ENCODE assay signal across 9 cellular contexts in genomic region chr9:130995399-130995941, GRCh38. TPM values are rescaled to one million over a fixed set of nuclear protein-coding genes. Genes with fewer than 3 reads are reported as not detected.
DNase-seq lines count a peak whose midpoint lies in the region; ATAC-seq, FAIRE-seq and TF ChIP-seq lines count a peak whose summit lies in the region.
"Had no signal": no experiment of that assay in that cellular context is flagged by ENCODE, and none has a peak within 500 bp of the region (broad histone marks: within the 10 kb centered on the region; RNA-seq: fewer than 3 reads in every experiment).

No MANE protein-coding gene starts in this region.

- peaks cover 37% of the 10 kb centered on the region for H3K27me3 Mint-ChIP-seq in astrocyte (ENCODE audit: low read depth, unreplicated experiment)

- TF ChIP-seq EP300 in HepG2 (IDR thresholded peaks at IDR 0.05; ENCODE audit: low read depth in 2 of 2, low read length in 2 of 2): no peak
- TF ChIP-seq EP300 in HepG2 (CRISPR knock-in tag; IDR thresholded peaks at IDR 0.05; ENCODE audit: borderline replicate concordance): no peak
- no peak for TF ChIP-seq EP300 in stomach (IDR thresholded peaks at IDR 0.05)

- no peak overlapping the region for H3K4me3 ChIP-seq in astrocyte (ENCODE audit: insufficient read depth, low read depth, low read length)
- no peak overlapping the region for H3K4me3 ChIP-seq in HepG2 (replicated peaks in 1 of 3; ENCODE audit: insufficient read depth in 1 of 3, low read depth in 2 of 3, low read length in 3 of 3)
- H3K4me3 ChIP-seq in stomach: no peak overlapping the region

- no peaks in the 10 kb centered on the region for H3K79me2 ChIP-seq in astrocyte (ENCODE audit: insufficient read depth, low read length)
- H3K79me2 ChIP-seq in HepG2 (ENCODE audit: insufficient read depth, low read length): no peaks in the 10 kb centered on the region

- H3K4me1 Mint-ChIP-seq in astrocyte (ENCODE audit: low read depth, unreplicated experiment): peaks cover 15% of the 10 kb centered on the region

- H3K27ac ChIP-seq in astrocyte (ENCODE audit: low read depth, low read length) (no peak overlapping the region), HepG2 (ENCODE audit: extremely low read length, insufficient read depth, low read length) (no peak overlapping the region), stomach (no peak overlapping the region)

- BruUV-seq in HepG2 (replicated peaks; lab: Mats Ljungman, UMichigan): no TSS peak

- H2AFZ ChIP-seq in astrocyte (ENCODE audit: low read depth, low read length) (peak overlapping the region; percentile 53), HepG2 (ENCODE audit: low read length) (no peak overlapping the region)

- 8% methylated on average over 9 of the region's 10 CpGs for WGBS in HepG2 (ENCODE audit: low lambda C conversion rate)
- WGBS in stomach, 5 donors: 22 to 45% (median 27%) methylated on average over 6 to 10 of the region's 10 CpGs

- no peak for TF ChIP-seq RAD21 in HepG2 (CRISPR knock-in tag; IDR thresholded peaks at IDR 0.05)

- TF ChIP-seq POLR2A in HepG2 (IDR thresholded peaks at IDR 0.05; ENCODE audit: insufficient read depth in 1 of 2, low read depth in 2 of 2, low read length in 2 of 2) (no peak), stomach (IDR thresholded peaks at IDR 0.05) (no peak)

- H3K9me3 Mint-ChIP-seq in astrocyte (ENCODE audit: unreplicated experiment): no peaks in the 10 kb centered on the region

- H3K9me3 ChIP-seq in astrocyte (ENCODE audit: insufficient read depth, low read depth, low read length) (no peaks in the 10 kb centered on the region), HepG2 (ENCODE audit: low read length) (no peaks in the 10 kb centered on the region), stomach (no peaks in the 10 kb centered on the region)

- H3K36me3 ChIP-seq in astrocyte (ENCODE audit: insufficient read depth, low read length): no peaks in the 10 kb centered on the region
- H3K36me3 ChIP-seq in HepG2 (replicated peaks in 1 of 2; ENCODE audit: control insufficient read depth in 1 of 2, insufficient read depth in 2 of 2, low read length in 2 of 2): no peaks in the 10 kb centered on the region
- H3K36me3 ChIP-seq in stomach: no peaks in the 10 kb centered on the region

- H3K4me3 Mint-ChIP-seq in astrocyte (ENCODE audit: unreplicated experiment): no peak overlapping the region

- H3K9ac ChIP-seq in astrocyte (ENCODE audit: low read length) (no peak overlapping the region), HepG2 (ENCODE audit: insufficient read depth, low read depth, low read length) (no peak overlapping the region)

- FAIRE-seq in astrocyte (lab: Jason Lieb, UNC): no peak
- no peak for FAIRE-seq in HepG2 (lab: Jason Lieb, UNC)
- FAIRE-seq: keratinocyte had no signal

- intact Hi-C loops in HepG2 (cut with micrococcal nuclease; ENCODE audit: unreplicated experiment): loop anchor here (5.0 kb wide), 1 partner anchor 288 kb away; no protein-coding TSS in a partner anchor
- intact Hi-C loops in stomach (cut with DNase I; ENCODE audit: low total_unique reads): no loop called here

- peaks cover 12% of the 10 kb centered on the region for H3K27me3 ChIP-seq in astrocyte (ENCODE audit: insufficient read depth, low read length)
- peaks cover 17 to 96% of the 10 kb centered on the region in 2 experiments for H3K27me3 ChIP-seq in HepG2 (ENCODE audit: control insufficient read depth in 1 of 2, insufficient read depth in 2 of 2, low read length in 2 of 2)
- H3K27me3 ChIP-seq in stomach: peaks cover 0 to 90% (median 25%) of the 10 kb centered on the region in 3 donors

- H3K4me2 ChIP-seq in astrocyte (ENCODE audit: low read length) (peak overlapping the region; percentile 25), HepG2 (ENCODE audit: low read depth, low read length) (no peak overlapping the region)

- POLR2A ChIA-PET in HepG2 (lab: Yijun Ruan, JAX): no interaction called here

- H3K36me3 Mint-ChIP-seq in astrocyte (ENCODE audit: low read depth, unreplicated experiment): no peaks in the 10 kb centered on the region

- DNase-seq in COR-L47 (lab: John Stamatoyannopoulos, UW): peak; percentile 35
- peak; percentile 82 for DNase-seq in LHCN-M2 (ENCODE audit: low read depth)
- DNase-seq in astrocyte (ENCODE audit: low read depth): peak; percentile 36
- no peak for DNase-seq in HepG2 (ENCODE audit: low spot score)
- no peak for DNase-seq in stimulated activated naive CD4-positive, alpha-beta T cell (lab: John Stamatoyannopoulos, UW)
- DNase-seq in HuH-7 (ENCODE audit: low spot score): no peak
- no peak for DNase-seq in NCI-H2107 (lab: John Stamatoyannopoulos, UW)
- DNase-seq in stomach: no peak

- CTCF ChIA-PET in HepG2 (lab: Yijun Ruan, JAX; ENCODE audit: low intra/inter-chr PET ratio, low total read pairs): no interaction called here

- TF ChIP-seq CTCF in astrocyte (IDR thresholded peaks at IDR 0.05; ENCODE audit: insufficient read depth, low read depth, low read length) (no peak), HepG2 (CRISPR knock-in tag; IDR thresholded peaks at IDR 0.05) (no peak), stomach (IDR thresholded peaks at IDR 0.05) (no peak)

- H3K4me1 ChIP-seq in astrocyte (ENCODE audit: insufficient read depth, low read length): peaks cover 16% of the 10 kb centered on the region
- peaks cover 15% of the 10 kb centered on the region for H3K4me1 ChIP-seq in HepG2 (ENCODE audit: insufficient read depth, low read length)
- peaks cover 0 to 8% (median 2%) of the 10 kb centered on the region in 4 donors for H3K4me1 ChIP-seq in stomach

- 0 out of 3 replicates have a peak, but pooled peaks have one; percentile 10 for ATAC-seq in HepG2

- no peak overlapping the region for H3K27ac Mint-ChIP-seq in astrocyte (ENCODE audit: unreplicated experiment)

- H4K20me1 ChIP-seq in astrocyte (ENCODE audit: insufficient read depth, low read length): no peaks in the 10 kb centered on the region
- H4K20me1 ChIP-seq in HepG2 (ENCODE audit: insufficient read depth, low read length): no peaks in the 10 kb centered on the region

- in situ Hi-C loops in HepG2 (cut with HindIII; ENCODE audit: extremely low pct_ligation_motif_present, low pct_unique_long_range_greater_than_20kb): loop anchor here (10.0 kb wide), 2 partner anchors 101 to 281 kb away; partner anchors contain the start of gene QRFP

RNA-seq across cellular contexts. Expression of gene LAMC3, which starts 13.5 kb away (rescaled TPM):
- total RNA-seq in LHCN-M2 (2014; rRNA removed): not detected in 2 replicates
- not detected for polyA plus RNA-seq in LHCN-M2 (2012)
- 0.20 and 0.55 TPM in 2 replicates for total RNA-seq in astrocyte
- 0.07 TPM in 1 of 2 replicates, not detected in the other for total RNA-seq in HepG2 (2016; rRNA removed; fragmentation: Illumina TruSeq; extraction: Trizol)
- not detected in 2 replicates for total RNA-seq in HepG2 (2016; cell fraction: cytosol; rRNA removed; fragmentation: Illumina TruSeq; extraction: Trizol; ENCODE audit: low read depth)
- total RNA-seq in HepG2 (2016; cell fraction: insoluble cytoplasmic fraction; rRNA removed; fragmentation: Illumina TruSeq; extraction: Trizol): 0.06 TPM in 1 of 2 replicates, not detected in the other
- 0.03 TPM in 1 of 2 replicates, not detected in the other for total RNA-seq in HepG2 (2016; cell fraction: membrane; rRNA removed; fragmentation: Illumina TruSeq; extraction: Trizol)
- total RNA-seq in HepG2 (2016; cell fraction: nucleus; rRNA removed; fragmentation: Illumina TruSeq; extraction: Trizol): 0.12 TPM in 1 of 2 replicates, not detected in the other
- 0.57 TPM in 2 replicates for polyA plus RNA-seq in HepG2 (2011; rRNA removed)
- 0.14 and 0.39 TPM in 2 replicates for polyA plus RNA-seq in HepG2 (2011; cell fraction: cytosol; rRNA removed)
- polyA plus RNA-seq in HepG2 (2011; cell fraction: nucleus; rRNA removed): 0.64 and 1.6 TPM in 2 replicates
- 0.33 and 0.35 TPM in 2 replicates for polyA plus RNA-seq in HepG2 (2012)
- not detected in 2 replicates for polyA plus RNA-seq in HepG2 (2016; cell fraction: cytosol; fragmentation: Illumina TruSeq; extraction: Trizol; ENCODE audit: low read depth)
- polyA plus RNA-seq in HepG2 (2016; cell fraction: insoluble cytoplasmic fraction; fragmentation: Illumina TruSeq; extraction: Trizol; ENCODE audit: low read depth): 0.04 TPM in 1 of 2 replicates, not detected in the other
- polyA plus RNA-seq in HepG2 (2016; cell fraction: membrane; fragmentation: Illumina TruSeq; extraction: Trizol; ENCODE audit: low read depth): 0.06 TPM in 1 of 2 replicates, not detected in the other
- 0.48 TPM in 1 of 2 replicates, not detected in the other for polyA plus RNA-seq in HepG2 (2016; cell fraction: nucleus; fragmentation: Illumina TruSeq; extraction: Trizol; ENCODE audit: insufficient read depth, low read depth)
- polyA minus RNA-seq in HepG2 (2011; rRNA and poly(A)+ RNA removed; ENCODE audit: low replicate concordance): 0.24 and 0.58 TPM in 2 replicates
- 0.18 and 0.89 TPM in 2 replicates for polyA minus RNA-seq in HepG2 (2011; cell fraction: cytosol; rRNA and poly(A)+ RNA removed)
- polyA minus RNA-seq in HepG2 (2011; cell fraction: nucleus; rRNA and poly(A)+ RNA removed): 0.62 TPM in 1 of 2 replicates, not detected in the other
- 1 to 10 TPM in 3 of 5 donors, under 1 TPM in 1, not detected in 1; 0.73 to 9.6 (median 5.7) TPM for total RNA-seq in stomach
- polyA plus RNA-seq in stomach: under 1 TPM; 0.61 to 0.93 (median 0.73) TPM
- polyA plus RNA-seq: keratinocyte had no signal

RNA-seq across cellular contexts. Expression of gene FIBCD1, which starts 56.4 kb away (rescaled TPM):
- total RNA-seq in LHCN-M2 (2014; rRNA removed) (0.51 and 1.7 TPM in 2 replicates), astrocyte (0.66 and 1.6 TPM in 2 replicates), HepG2 (2016; rRNA removed; fragmentation: Illumina TruSeq; extraction: Trizol) (0.89 TPM in 1 of 2 replicates, not detected in the other), stomach (1 to 10 TPM in 1 of 5 donors, under 1 TPM in 1, not detected in 3; 0.18 to 6.4 TPM)
- polyA plus RNA-seq in LHCN-M2 (2012): 4.1 TPM
- total RNA-seq in HepG2 (2016; cell fraction: cytosol; rRNA removed; fragmentation: Illumina TruSeq; extraction: Trizol; ENCODE audit: low read depth): 4.4 and 6.3 TPM in 2 replicates
- 0.74 and 1.1 TPM in 2 replicates for total RNA-seq in HepG2 (2016; cell fraction: insoluble cytoplasmic fraction; rRNA removed; fragmentation: Illumina TruSeq; extraction: Trizol)
- total RNA-seq in HepG2 (2016; cell fraction: membrane; rRNA removed; fragmentation: Illumina TruSeq; extraction: Trizol): 2.3 and 4.5 TPM in 2 replicates
- 0.56 TPM in 1 of 2 replicates, not detected in the other for total RNA-seq in HepG2 (2016; cell fraction: nucleus; rRNA removed; fragmentation: Illumina TruSeq; extraction: Trizol)
- polyA plus RNA-seq in HepG2 (2011; rRNA removed) (0.55 and 1.3 TPM in 2 replicates), stomach (under 1 TPM in 2 of 3 donors, not detected in 1; 0.20 to 0.61 TPM)
- polyA plus RNA-seq in HepG2 (2011; cell fraction: cytosol; rRNA removed): 0.55 and 1.1 TPM in 2 replicates
- 0.40 and 1.6 TPM in 2 replicates for polyA plus RNA-seq in HepG2 (2011; cell fraction: nucleus; rRNA removed)
- 0.09 TPM in 1 of 2 replicates, not detected in the other for polyA plus RNA-seq in HepG2 (2012)
- polyA plus RNA-seq in HepG2 (2016; cell fraction: cytosol; fragmentation: Illumina TruSeq; extraction: Trizol; ENCODE audit: low read depth): 5.8 and 6.8 TPM in 2 replicates
- 0.68 TPM in 1 of 2 replicates, not detected in the other for polyA plus RNA-seq in HepG2 (2016; cell fraction: insoluble cytoplasmic fraction; fragmentation: Illumina TruSeq; extraction: Trizol; ENCODE audit: low read depth)
- 2.8 and 3.7 TPM in 2 replicates for polyA plus RNA-seq in HepG2 (2016; cell fraction: membrane; fragmentation: Illumina TruSeq; extraction: Trizol; ENCODE audit: low read depth)
- 0.70 and 1.6 TPM in 2 replicates for polyA plus RNA-seq in HepG2 (2016; cell fraction: nucleus; fragmentation: Illumina TruSeq; extraction: Trizol; ENCODE audit: insufficient read depth, low read depth)
- polyA minus RNA-seq in HepG2 (2011; rRNA and poly(A)+ RNA removed; ENCODE audit: low replicate concordance): 0.92 and 8.0 TPM in 2 replicates
- 0.62 TPM in 1 of 2 replicates, not detected in the other for polyA minus RNA-seq in HepG2 (2011; cell fraction: cytosol; rRNA and poly(A)+ RNA removed)
- 1.3 TPM in 1 of 2 replicates, not detected in the other for polyA minus RNA-seq in HepG2 (2011; cell fraction: nucleus; rRNA and poly(A)+ RNA removed)

Comparison
In these comparisons a context has a peak if more than half of its experiments do, and no peak if none do; other contexts are left out.
1. DNase-seq: peak in COR-L47 (single experiment), LHCN-M2 (single experiment) and astrocyte (single experiment); none in HepG2 (single experiment), stimulated activated naive CD4-positive, alpha-beta T cell (0 of 6), HuH-7 (single experiment), NCI-H2107 (single experiment) and stomach (single experiment).